Comparison of ENCODE assay signal across 8 cellular contexts in the genomic region with DNA sequence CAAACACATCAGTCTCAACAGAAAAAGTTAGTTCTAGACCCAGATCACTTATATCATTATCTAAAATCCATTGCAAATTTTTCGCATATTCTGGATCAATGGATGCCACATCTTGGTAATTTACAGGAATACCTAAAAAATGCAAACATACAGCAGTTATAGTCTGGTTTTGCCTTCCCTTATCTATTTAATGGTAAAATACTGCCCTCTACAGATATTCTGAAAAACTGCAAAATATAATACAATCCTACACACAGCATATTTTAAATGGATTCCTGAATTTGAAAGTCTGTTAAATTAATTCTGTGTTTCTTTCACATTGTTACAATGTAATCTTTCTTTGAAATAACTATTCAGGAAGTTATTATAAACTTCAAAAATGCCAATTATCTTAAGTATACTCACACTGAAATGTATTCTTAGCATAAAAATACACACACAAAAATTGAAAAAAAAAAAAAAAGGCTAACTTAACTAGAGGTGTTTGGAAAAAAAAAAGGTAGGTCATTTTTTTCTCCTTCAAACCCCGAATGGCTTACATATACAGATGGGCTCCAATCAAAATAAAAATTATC.
A peak's percentile ranks its signal among the peaks of the same experiment; 100 is the strongest.
DNase-seq lines count a peak whose midpoint lies in the region; ATAC-seq and TF ChIP-seq lines count a peak whose summit lies in the region.

No MANE protein-coding gene starts in this region.

- peak; percentile 69 for TF ChIP-seq CTCF in VCaP (conservative IDR thresholded peaks at IDR 0.05)
- TF ChIP-seq CTCF in vagina (IDR thresholded peaks at IDR 0.05): peak in 1 of 3 experiments; percentile 30

- H3K36me3 ChIP-seq in Karpas-422 (ENCODE audit: insufficient read depth, low read length): peaks cover 9% of the 10 kb centered on the region; the same call in 1 of the 2 replicates
- peaks cover 0 to 13% of the 10 kb centered on the region in 2 donors for H3K36me3 ChIP-seq in vagina

- no peak overlapping the region for H2AFZ ChIP-seq in Karpas-422 (ENCODE audit: low read length)

- no peaks in the 10 kb centered on the region for H4K20me1 ChIP-seq in Karpas-422 (ENCODE audit: insufficient read depth, low read depth, low read length)

- H3K27ac ChIP-seq in Karpas-422 (ENCODE audit: low read length) (no peak overlapping the region), VCaP (no peak overlapping the region), vagina (no peak overlapping the region)

- H3K9me2 ChIP-seq in Karpas-422 (replicated peaks; ENCODE audit: insufficient read depth, low read length): no peaks in the 10 kb centered on the region

- CTCF ChIA-PET in activated CD4-positive, alpha-beta T cell treated with anti-CD3 and anti-CD28 coated beads for 36 hours (lab: Charles Lee): interaction anchor here (0.7 to 3.3 kb wide), 5 partner anchors 17 to 93 kb away, joined by 3 to 45 read pairs (median 7); no protein-coding TSS in a partner anchor

- H3K9me3 ChIP-seq in Karpas-422 (ENCODE audit: low read length): no peaks in the 10 kb centered on the region
- no peaks in the 10 kb centered on the region for H3K9me3 ChIP-seq in vagina

- H3K4me1 ChIP-seq in Karpas-422 (ENCODE audit: low read length) (no peaks in the 10 kb centered on the region), vagina (no peaks in the 10 kb centered on the region)

- H3K36me3 Mint-ChIP-seq in activated CD4-positive, alpha-beta T cell treated with anti-CD3 and anti-CD28 coated beads for 36 hours (ENCODE audit: low read depth): peaks cover 4% of the 10 kb centered on the region
- H3K36me3 Mint-ChIP-seq in immature natural killer cell: peaks cover 5 to 12% (median 7%) of the 10 kb centered on the region in 3 donors

- H3K4me3 Mint-ChIP-seq in activated CD4-positive, alpha-beta T cell treated with anti-CD3 and anti-CD28 coated beads for 36 hours: no peak overlapping the region
- H3K4me3 Mint-ChIP-seq in immature natural killer cell: no peak overlapping the region

- no peaks in the 10 kb centered on the region for H3K27me3 Mint-ChIP-seq in activated CD4-positive, alpha-beta T cell treated with anti-CD3 and anti-CD28 coated beads for 36 hours
- H3K27me3 Mint-ChIP-seq in immature natural killer cell (ENCODE audit: low read depth in 3 of 3): peaks cover 0 to 3% (median 0%) of the 10 kb centered on the region in 3 donors

- H3K9me3 Mint-ChIP-seq in activated CD4-positive, alpha-beta T cell treated with anti-CD3 and anti-CD28 coated beads for 36 hours (ENCODE audit: low read depth): no peaks in the 10 kb centered on the region
- no peaks in the 10 kb centered on the region for H3K9me3 Mint-ChIP-seq in immature natural killer cell

- H3K27ac Mint-ChIP-seq in activated CD4-positive, alpha-beta T cell treated with anti-CD3 and anti-CD28 coated beads for 36 hours: no peak overlapping the region
- peak overlapping the region in 1 of 6 donors; percentile 31 for H3K27ac Mint-ChIP-seq in immature natural killer cell

- POLR2A ChIA-PET in activated CD4-positive, alpha-beta T cell treated with anti-CD3 and anti-CD28 coated beads for 36 hours (lab: Charles Lee): no interaction called here

- intact Hi-C loops in activated CD4-positive, alpha-beta T cell treated with anti-CD3 and anti-CD28 coated beads for 36 hours (cut with DNase I, micrococcal nuclease): loop anchor here (1.0 to 10.0 kb wide), 3 partner anchors 88 to 247 kb away; no protein-coding TSS in a partner anchor
- intact Hi-C loops in vagina (cut with DNase I): no loop called here

- no peak overlapping the region for H3K4me3 ChIP-seq in Karpas-422 (ENCODE audit: low read length)
- H3K4me3 ChIP-seq in vagina: no peak overlapping the region

- ATAC-seq in activated CD4-positive, alpha-beta T cell treated with anti-CD3 and anti-CD28 coated beads for 36 hours: peak; percentile 80
- peak; percentile 80 for ATAC-seq in GM21529 (IDR thresholded peaks at IDR 0.05; ENCODE audit: unreplicated experiment)

- no peak for DNase-seq in activated CD4-positive, alpha-beta T cell treated with anti-CD3 and anti-CD28 coated beads for 36 hours
- no peak for DNase-seq in activated CD4-positive, alpha-beta T cell treated with anti-CD3 and anti-CD28 coated beads for 48 hours
- DNase-seq in Karpas-422 (peak; percentile 79), immature natural killer cell (peak; percentile 9 to 39 (median 34)), vagina (ENCODE audit: extremely low spot score in 2 of 2) (no peak), retina (no peak)

- no peak overlapping the region for H3K4me2 ChIP-seq in Karpas-422 (ENCODE audit: low read depth, low read length, poor library complexity, severe bottlenecking)

- no peaks in the 10 kb centered on the region for H3K79me2 ChIP-seq in Karpas-422 (ENCODE audit: low read length)

- peaks cover 7% of the 10 kb centered on the region for H3K4me1 Mint-ChIP-seq in activated CD4-positive, alpha-beta T cell treated with anti-CD3 and anti-CD28 coated beads for 36 hours
- H3K4me1 Mint-ChIP-seq in immature natural killer cell: no peaks in the 10 kb centered on the region

- TF ChIP-seq POLR2A in vagina (IDR thresholded peaks at IDR 0.05): no peak

- H3K27me3 ChIP-seq in Karpas-422 (ENCODE audit: low read length) (no peaks in the 10 kb centered on the region), vagina (no peaks in the 10 kb centered on the region)

- H3K9ac ChIP-seq in Karpas-422 (ENCODE audit: low read length): no peak overlapping the region

Comparison
In these comparisons a context has a peak if more than half of its experiments do, and no peak if none do; other contexts are left out.
1. DNase-seq: peak in Karpas-422 (single experiment) and immature natural killer cell (3 of 3); none in activated CD4-positive, alpha-beta T cell treated with anti-CD3 and anti-CD28 coated beads for 36 hours (single experiment), activated CD4-positive, alpha-beta T cell treated with anti-CD3 and anti-CD28 coated beads for 48 hours (single experiment), vagina (0 of 2) and retina (single experiment).